Comparison of ENCODE assay signal across 12 cellular contexts in the genomic region with DNA sequence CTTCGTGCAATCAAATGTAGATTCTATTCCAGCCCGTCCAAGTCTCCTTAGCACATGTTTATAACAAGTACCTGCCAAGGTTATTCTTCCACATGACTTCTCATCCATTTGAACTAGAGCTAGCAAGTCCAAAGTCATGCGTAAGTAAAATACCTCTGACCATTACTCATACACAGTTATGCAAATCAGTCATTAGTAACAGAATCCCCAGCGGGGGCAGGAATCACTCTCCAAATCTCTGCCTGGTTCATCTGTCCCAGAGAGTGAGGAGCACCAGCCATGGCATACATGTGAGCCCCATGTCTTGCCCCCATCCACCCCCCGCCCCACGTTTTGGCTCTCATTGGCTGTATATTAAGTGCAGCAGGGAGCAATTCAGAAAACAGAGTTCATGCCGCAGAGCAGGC. TPM values are rescaled to one million over a fixed set of nuclear protein-coding genes. Genes with fewer than 3 reads are reported as not detected.
DNase-seq lines count a peak whose midpoint lies in the region; ATAC-seq, FAIRE-seq and TF ChIP-seq lines count a peak whose summit lies in the region.
"Had no signal": no experiment of that assay in that cellular context is flagged by ENCODE, and none has a peak within 500 bp of the region (broad histone marks: within the 10 kb centered on the region; RNA-seq: fewer than 3 reads in every experiment).

No MANE protein-coding gene starts in this region.

- intact Hi-C loops in Right ventricle myocardium superior (cut with DNase I) (no loop called here), cardiac septum (cut with DNase I) (no loop called here), kidney (cut with DNase I) (no loop called here), vagina (cut with DNase I) (no loop called here)

- H3K27me3 ChIP-seq in brain microvascular endothelial cell (replicated peaks) (no peaks in the 10 kb centered on the region), vagina (no peaks in the 10 kb centered on the region)

- peak; percentile 82 for FAIRE-seq in kidney (lab: Jason Lieb, UNC)

- in situ Hi-C loops in brain microvascular endothelial cell (cut with HindIII; ENCODE audit: low pct_ligation_motif_present, low sequenced_read_pairs): no loop called here

- no peak for TF ChIP-seq POLR2A in vagina (IDR thresholded peaks at IDR 0.05)

- no peaks in the 10 kb centered on the region for H3K36me3 ChIP-seq in brain microvascular endothelial cell (replicated peaks)
- H3K36me3 ChIP-seq in kidney (ENCODE audit: control insufficient read depth in 1 of 2, insufficient read depth in 2 of 2, low read length in 2 of 2): no peaks in the 10 kb centered on the region
- H3K36me3 ChIP-seq in vagina: no peaks in the 10 kb centered on the region

- no peak for TF ChIP-seq CTCF in brain microvascular endothelial cell (IDR thresholded peaks at IDR 0.05; ENCODE audit: low read depth, low read length, missing control alignments)
- no peak for TF ChIP-seq CTCF in kidney (IDR thresholded peaks at IDR 0.05; ENCODE audit: borderline replicate concordance, extremely low read depth, insufficient read depth)
- TF ChIP-seq CTCF in vagina (IDR thresholded peaks at IDR 0.05): no peak

- DNase-seq in Right ventricle myocardium superior (no peak), cardiac septum (ENCODE audit: low spot score) (no peak), brain microvascular endothelial cell (peak; percentile 79), kidney (no peak), vagina (ENCODE audit: extremely low spot score in 2 of 2) (no peak)
- DNase-seq: activated CD8-positive, alpha-beta memory T cell treated with anti-CD3 and anti-CD28 coated beads for 24 hours; effector memory CD4-positive, alpha-beta T cell; NCI-H524 treated with DMSO at 0.1 percent for 48 hours had no signal

- H3K4me3 ChIP-seq in brain microvascular endothelial cell (ENCODE audit: low read depth, low read length): no peak overlapping the region
- H3K4me3 ChIP-seq in kidney (ENCODE audit: low read length in 2 of 2): no peak overlapping the region
- H3K4me3 ChIP-seq in vagina: no peak overlapping the region

- H3K27ac ChIP-seq in brain microvascular endothelial cell (peak overlapping the region; percentile 30), kidney (ENCODE audit: low read depth in 2 of 2, low read length in 2 of 2) (peak overlapping the region; percentile 93 to 94), vagina (peak overlapping the region; percentile 68)
- H3K27ac ChIP-seq: 22Rv1 had no signal

- peak overlapping the region in 1 of 2 donors; percentile 36 for H3K9ac ChIP-seq in kidney (ENCODE audit: low read length in 2 of 2)

- H3K4me1 ChIP-seq in kidney (ENCODE audit: control insufficient read depth in 1 of 2, insufficient read depth in 1 of 2, low read depth in 1 of 2, low read length in 2 of 2) (peaks cover 13 to 27% of the 10 kb centered on the region in 2 donors), vagina (peaks cover 36% of the 10 kb centered on the region)

- ATAC-seq in Right ventricle myocardium superior (ENCODE audit: poor library complexity) (peak; percentile 5), GM19328 (IDR thresholded peaks at IDR 0.05; ENCODE audit: unreplicated experiment) (no peak), GM19397 (IDR thresholded peaks at IDR 0.05; ENCODE audit: unreplicated experiment) (no peak), HG03097 (IDR thresholded peaks at IDR 0.05; ENCODE audit: low FRiP score, unreplicated experiment) (no peak)

- H3K9me3 ChIP-seq in kidney (ENCODE audit: control insufficient read depth in 1 of 2, low read length in 2 of 2): no peaks in the 10 kb centered on the region
- H3K9me3 ChIP-seq in vagina: no peaks in the 10 kb centered on the region

RNA-seq across cellular contexts. Expression of gene SRL, which starts 27.7 kb away (rescaled TPM):
- total RNA-seq in Right ventricle myocardium superior: 350 TPM
- total RNA-seq in cardiac septum: 400 TPM
- total RNA-seq in kidney: 3.3 TPM
- 2.6 TPM for polyA plus RNA-seq in kidney (ENCODE audit: insufficient read depth, low read depth, low replicate concordance)
- total RNA-seq in vagina: 1.5 TPM

RNA-seq across cellular contexts. Expression of gene TFAP4, which starts 58.6 kb away (rescaled TPM):
- total RNA-seq in Right ventricle myocardium superior (4.0 TPM), cardiac septum (1.4 TPM), kidney (11.9 TPM), vagina (6.9 TPM)
- 3.2 TPM for polyA plus RNA-seq in kidney (ENCODE audit: insufficient read depth, low read depth, low replicate concordance)

Comparison
In these comparisons a context has a peak if more than half of its experiments do, and no peak if none do; other contexts are left out.
1. H3K27ac ChIP-seq: peak in every context shown above with its lines; median percentile 94 in kidney; 68 in vagina; 30 in brain microvascular endothelial cell.
2. RNA of gene SRL, which starts 27.7 kb away (total RNA-seq): 400 TPM in cardiac septum (single experiment) and 350 TPM in Right ventricle myocardium superior (single experiment); 3.3 TPM in kidney (single experiment) and 1.5 TPM in vagina (single experiment); every median in the first group is over 10 times any median in the second.